In genomic region chr12:132909030-132909368, GRCh38 we compare ENCODE assay signal across 8 cellular contexts. TPM values are rescaled to one million over a fixed set of nuclear protein-coding genes. Genes with fewer than 3 reads are reported as not detected.
DNase-seq lines count a peak whose midpoint lies in the region; ATAC-seq and TF ChIP-seq lines count a peak whose summit lies in the region.

No MANE protein-coding gene starts in this region.

- intact Hi-C loops in prostate gland (cut with DNase I): loop anchor here (10.0 kb wide), 1 partner anchor 144 kb away; the partner anchor contains the start of gene ANKLE2

- no peak for DNase-seq in SK-N-MC (ENCODE audit: low read depth, low spot score)
- no peak for DNase-seq in fibroblast of mammary gland (ENCODE audit: low read depth)
- DNase-seq in prostate gland (ENCODE audit: low spot score): no peak
- DNase-seq in HCEC 1CT: no peak
- no peak for DNase-seq in germinal center (ENCODE audit: low spot score)
- no peak for DNase-seq in activated effector memory CD4-positive, alpha-beta T cell treated with anti-CD3 and anti-CD28 coated beads, Interleukin-2, amount 50 U/mL, for 16 hours

- H3K27ac ChIP-seq in SK-N-MC (no peak overlapping the region), prostate gland (peak overlapping the region; percentile 67 to 79)

- H3K9ac ChIP-seq in SK-N-MC (ENCODE audit: insufficient read length): no peak overlapping the region

- WGBS in prostate gland: under 1% methylated on average over 22 of the region's 22 CpGs

- TF ChIP-seq POLR2A in prostate gland (IDR thresholded peaks at IDR 0.05): no peak

- H3K27me3 ChIP-seq in prostate gland (replicated peaks; ENCODE audit: insufficient read depth): no peaks in the 10 kb centered on the region

- H3K9me3 ChIP-seq in SK-N-MC (ENCODE audit: low read depth, low read length) (no peaks in the 10 kb centered on the region), prostate gland (no peaks in the 10 kb centered on the region)

- peak overlapping the region; percentile 52 for H3K4me3 ChIP-seq in GM12875 (ENCODE audit: low read depth, low read length)
- peak overlapping the region; percentile 52 for H3K4me3 ChIP-seq in SK-N-MC
- peak overlapping the region; percentile 75 for H3K4me3 ChIP-seq in fibroblast of mammary gland (ENCODE audit: control insufficient read depth, low read depth, low read length)
- H3K4me3 ChIP-seq in prostate gland: peak overlapping the region; percentile 52

- TF ChIP-seq CTCF in GM12875 (IDR thresholded peaks at IDR 0.05; ENCODE audit: borderline replicate concordance, insufficient read depth, low read depth, low read length): no peak
- no peak for TF ChIP-seq CTCF in fibroblast of mammary gland (conservative IDR thresholded peaks at IDR 0.05; ENCODE audit: control insufficient read depth, insufficient read depth, low read depth, low read length)
- TF ChIP-seq CTCF in prostate gland (IDR thresholded peaks at IDR 0.05): no peak

- peaks cover 4% of the 10 kb centered on the region for H3K4me1 ChIP-seq in prostate gland (replicated peaks)

- H3K36me3 ChIP-seq in SK-N-MC (ENCODE audit: insufficient read depth, low read length) (no peaks in the 10 kb centered on the region), prostate gland (no peaks in the 10 kb centered on the region)

- no peak for ATAC-seq in GM19455 (IDR thresholded peaks at IDR 0.05; ENCODE audit: unreplicated experiment)

RNA-seq across cellular contexts. Expression of gene CHFR, which starts 21.6 kb away (rescaled TPM):
- 10 to 100 TPM; 18.7 to 52.3 TPM for total RNA-seq in prostate gland

RNA-seq across cellular contexts. Expression of gene ZNF605, which starts 47.1 kb away (rescaled TPM):
- total RNA-seq in prostate gland: 10 to 100 TPM in 1 of 2 donors, 1 to 10 TPM in 1; 9.6 to 12.7 TPM
